ENCODE assay signal across 9 cellular contexts in the genomic region with DNA sequence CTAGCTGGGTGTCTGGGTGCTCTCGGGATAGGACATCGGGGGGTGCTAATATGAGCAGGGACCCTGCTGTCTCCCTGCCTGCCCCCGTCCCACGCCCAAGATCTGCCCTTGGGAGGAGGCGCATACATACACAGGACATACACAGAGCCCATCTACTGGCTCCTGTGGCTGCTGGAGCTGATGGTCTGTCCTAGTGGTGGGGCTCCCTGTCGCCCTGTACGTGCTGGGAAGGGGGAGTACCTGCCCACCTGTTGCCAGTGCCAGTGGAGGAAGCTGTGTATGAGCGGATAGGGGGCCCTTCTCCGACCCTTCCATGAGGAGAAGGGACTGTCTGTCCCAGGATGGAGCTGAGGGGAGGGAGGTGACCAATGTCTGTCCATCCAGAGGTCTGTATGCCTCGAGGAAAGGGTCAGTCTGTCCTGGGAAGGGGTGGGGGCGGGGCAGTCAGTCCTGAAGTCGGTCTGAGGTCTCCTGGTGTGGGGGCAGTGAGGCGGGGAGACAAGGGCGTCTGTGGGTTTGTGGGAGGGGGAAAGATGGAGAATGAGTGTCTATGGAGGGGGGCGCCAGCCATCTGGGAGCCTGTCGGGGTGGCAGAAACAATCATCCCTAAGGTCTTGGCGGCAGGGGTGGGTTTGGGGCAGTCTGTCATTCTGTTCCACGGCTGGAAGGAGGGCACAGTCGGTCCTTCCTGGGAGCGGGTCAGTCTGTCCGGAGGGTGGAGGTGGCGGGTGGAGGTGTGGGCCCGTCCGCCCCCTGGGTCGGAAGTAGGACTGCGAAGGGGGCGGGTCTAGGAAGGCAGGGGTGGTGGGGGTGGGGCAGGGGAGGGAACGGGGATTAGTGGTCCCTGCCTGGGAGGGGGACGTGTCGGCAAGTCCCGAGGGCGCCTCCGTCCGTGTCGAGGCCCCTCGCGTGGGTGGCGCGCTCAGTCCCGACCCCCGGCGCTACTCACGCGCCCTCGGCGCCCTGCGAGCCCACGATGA. TPM values are rescaled to one million over a fixed set of nuclear protein-coding genes. Genes with fewer than 3 reads are reported as not detected.
DNase-seq lines count a peak whose midpoint lies in the region; ATAC-seq and TF ChIP-seq lines count a peak whose summit lies in the region.
"Had no signal": no experiment of that assay in that cellular context is flagged by ENCODE, and none has a peak within 500 bp of the region (broad histone marks: within the 10 kb centered on the region; RNA-seq: fewer than 3 reads in every experiment).

No MANE protein-coding gene starts in this region.

- H3K36me3 ChIP-seq in ACC112 (ENCODE audit: insufficient read depth, low read length) (no peaks in the 10 kb centered on the region), WERI-Rb-1 (peaks cover 13% of the 10 kb centered on the region), ovary (no peaks in the 10 kb centered on the region)

- no peaks in the 10 kb centered on the region for H3K9me3 ChIP-seq in WERI-Rb-1 (ENCODE audit: severe bottlenecking)
- H3K9me3 ChIP-seq in ovary, result no peaks in the 10 kb centered on the region

- no peak overlapping the region for H2AFZ ChIP-seq in ACC112 (ENCODE audit: low read length, unreplicated experiment)

- H3K27ac ChIP-seq in ACC112 (ENCODE audit: low read depth, low read length), result peak overlapping the region; percentile 53
- H3K27ac ChIP-seq in WERI-Rb-1, result peak overlapping the region; percentile 88
- H3K27ac ChIP-seq in ovary, result peak overlapping the region; percentile 71 to 76

- H3K4me3 ChIP-seq in ACC112 (ENCODE audit: low read depth, low read length) (peak overlapping the region; percentile 89), WERI-Rb-1 (ENCODE audit: low read depth, low read length) (peak overlapping the region; percentile 74), fibroblast of villous mesenchyme (ENCODE audit: low read depth, low read length) (peak overlapping the region; percentile 89), ovary (peak overlapping the region; percentile 86)

- peak; percentile 46 for DNase-seq in WERI-Rb-1
- DNase-seq in fibroblast of villous mesenchyme (ENCODE audit: low read depth), result peak; percentile 53
- peak in 3 of 5 donors; percentile 39 to 55 (median 52) for DNase-seq in ovary
- DNase-seq in NCI-H446 (lab: John Stamatoyannopoulos, UW), result no peak

- ATAC-seq in GM18861 (IDR thresholded peaks at IDR 0.05; ENCODE audit: unreplicated experiment) (peak; percentile 14), HG03135 (IDR thresholded peaks at IDR 0.05; ENCODE audit: unreplicated experiment) (peak; percentile 21), GM18519 (IDR thresholded peaks at IDR 0.05; ENCODE audit: low FRiP score, unreplicated experiment) (no peak)

- H3K79me2 ChIP-seq in ACC112 (ENCODE audit: control insufficient read depth, insufficient read depth, low read length, unreplicated experiment), result peaks cover 22% of the 10 kb centered on the region

- WGBS in ovary, 3 donors, result 8 to 12% (median 9%) methylated on average over 42 to 48 of the region's 48 CpGs

- H3K4me1 ChIP-seq in ACC112 (ENCODE audit: control insufficient read depth, insufficient read depth, low read length, unreplicated experiment), result peaks cover 16% of the 10 kb centered on the region
- peaks cover 24% of the 10 kb centered on the region for H3K4me1 ChIP-seq in ovary (ENCODE audit: insufficient read depth)

- H3K27me3 ChIP-seq in ACC112 (ENCODE audit: insufficient read depth, low read length) (no peaks in the 10 kb centered on the region), WERI-Rb-1 (ENCODE audit: insufficient read depth, low read depth, severe bottlenecking) (no peaks in the 10 kb centered on the region), ovary (no peaks in the 10 kb centered on the region)

- TF ChIP-seq POLR2A in ovary (IDR thresholded peaks at IDR 0.05), result no peak

- intact Hi-C loops in ovary (cut with DNase I), result loop anchor here in 2 of 4 donors (2.0 kb wide), 2 partner anchors 31 to 37 kb away; a partner anchor contains a TSS

- TF ChIP-seq CTCF in WERI-Rb-1 (IDR thresholded peaks at IDR 0.05; ENCODE audit: low read depth, low read length), result no peak
- TF ChIP-seq CTCF in fibroblast of villous mesenchyme (IDR thresholded peaks at IDR 0.05; ENCODE audit: insufficient read depth, low read depth, low read length), result no peak
- no peak for TF ChIP-seq CTCF in ovary (IDR thresholded peaks at IDR 0.05)

- TF ChIP-seq EP300 in ovary (IDR thresholded peaks at IDR 0.05), result no peak

RNA-seq across cellular contexts. Expression of a gene that starts 0.7 kb away (rescaled TPM):
- total RNA-seq in fibroblast of villous mesenchyme (26.4 and 29.8 TPM in 2 replicates), ovary (10 to 100 TPM; 19.6 to 39.3 (median 30.7) TPM)
- 10 to 100 TPM in 1 of 2 donors, 1 to 10 TPM in 1; 6.1 to 28.1 TPM for polyA plus RNA-seq in ovary

RNA-seq across cellular contexts. Expression of a gene that starts 30.7 kb away (rescaled TPM):
- total RNA-seq in fibroblast of villous mesenchyme (23.5 and 27.2 TPM in 2 replicates), ovary (100 to 1,000 TPM in 5 of 7 donors, 10 to 100 TPM in 2; 36.4 to 211 (median 176) TPM)
- 10 to 100 TPM; 42.3 to 80.8 TPM for polyA plus RNA-seq in ovary

RNA-seq across cellular contexts. Expression of a gene that starts 30.8 kb away (rescaled TPM):
- total RNA-seq in fibroblast of villous mesenchyme (1.3 and 2.6 TPM in 2 replicates), ovary (10 to 100 TPM in 1 of 7 donors, 1 to 10 TPM in 6; 2.0 to 28.0 (median 2.7) TPM)
- polyA plus RNA-seq in ovary, result 1 to 10 TPM in 1 of 2 donors, under 1 TPM in 1; 0.60 to 1.8 TPM

RNA-seq across cellular contexts. Expression of a gene that starts 36.7 kb away (rescaled TPM):
- 1.6 and 4.3 TPM in 2 replicates for total RNA-seq in fibroblast of villous mesenchyme
- 10 to 100 TPM; 11.0 to 31.2 (median 20.6) TPM for total RNA-seq in ovary
- 10 to 100 TPM in 1 of 2 donors, 1 to 10 TPM in 1; 3.1 to 22.0 TPM for polyA plus RNA-seq in ovary

RNA-seq across cellular contexts. Expression of a gene that starts 59.4 kb away (rescaled TPM):
- total RNA-seq in fibroblast of villous mesenchyme, result 0.43 TPM in 1 of 2 replicates, not detected in the other
- 1 to 10 TPM in 4 of 7 donors, under 1 TPM in 2, not detected in 1; 0.73 to 4.5 (median 1.2) TPM for total RNA-seq in ovary
- polyA plus RNA-seq in ovary, result under 1 TPM in 1 of 2 donors, not detected in 1; 0.46 TPM
- total RNA-seq: lung microvascular endothelial cell had no signal

Comparison
In these comparisons a context has a peak if more than half of its experiments do, and no peak if none do; other contexts are left out.
1. DNase-seq: peak in WERI-Rb-1 (single experiment), fibroblast of villous mesenchyme (single experiment) and ovary (3 of 5); none in NCI-H446 (0 of 2).
2. Peak in every context shown above with its lines, with median percentiles within 50 percentile points of each other: H3K27ac ChIP-seq and H3K4me3 ChIP-seq.